Comparison of ENCODE assay signal across 1 cellular context in genomic region chr2:175807031-175807873, GRCh38.
TF ChIP-seq lines count a peak whose summit lies in the region.

No MANE protein-coding gene starts in this region.

TF ChIP-seq in HEK293, 187 proteins besides CTCF, POLR2A, EP300 and RAD21 (continued from another document and continues in another):
- TF ChIP-seq ZNF596 (tag by site-specific recombination; IDR thresholded peaks at IDR 0.05) (peak; percentile 44; the same call in 1 of the 2 replicates), ZNF341 (tag by site-specific recombination; IDR thresholded peaks at IDR 0.05; ENCODE audit: low read depth) (no peak), ZNF114 (tag by site-specific recombination; IDR thresholded peaks at IDR 0.05) (no peak), ZNF660 (tag by site-specific recombination; IDR thresholded peaks at IDR 0.05) (0 out of 2 replicates have a peak, but pooled peaks have one; percentile 21), SP3 (tag by site-specific recombination; IDR thresholded peaks at IDR 0.05) (no peak), GLI4 (tag by site-specific recombination; IDR thresholded peaks at IDR 0.05) (no peak), ZBTB6 (tag by site-specific recombination; IDR thresholded peaks at IDR 0.05) (0 out of 2 replicates have a peak, but pooled peaks have one; percentile 41), BCL6B (tag by site-specific recombination; IDR thresholded peaks at IDR 0.05) (peak; percentile 96), ZNF621 (tag by site-specific recombination; IDR thresholded peaks at IDR 0.05) (no peak), KLF8 (tag by site-specific recombination; IDR thresholded peaks at IDR 0.05) (peak; percentile 66; the same call in 1 of the 2 replicates), ATF2 (tag by site-specific recombination; IDR thresholded peaks at IDR 0.05; ENCODE audit: low read depth) (peak; percentile 54; the same call in 1 of the 2 replicates), ZIC2 (tag by site-specific recombination; IDR thresholded peaks at IDR 0.05) (peak; percentile 84), GLIS2 (tag by site-specific recombination; IDR thresholded peaks at IDR 0.05) (no peak), ZBTB8A (tag by site-specific recombination; IDR thresholded peaks at IDR 0.05) (peak; percentile 71), ZNF239 (tag by site-specific recombination; IDR thresholded peaks at IDR 0.05) (no peak), ZNF311 (tag by site-specific recombination; IDR thresholded peaks at IDR 0.05; ENCODE audit: borderline replicate concordance) (no peak), PRDM4 (tag by site-specific recombination; IDR thresholded peaks at IDR 0.05) (peak; percentile 93), PRDM6 (tag by site-specific recombination; IDR thresholded peaks at IDR 0.05) (peak; percentile 97), ZNF561 (tag by site-specific recombination; IDR thresholded peaks at IDR 0.05; ENCODE audit: borderline replicate concordance) (peak; percentile 87), SETDB1 (IDR thresholded peaks at IDR 0.05; ENCODE audit: insufficient read length, low read length) (peak; percentile 48), ZNF324 (tag by site-specific recombination; IDR thresholded peaks at IDR 0.05) (no peak), ZNF426 (tag by site-specific recombination; IDR thresholded peaks at IDR 0.05) (peak; percentile 10; the same call in 1 of the 2 replicates), AEBP2 (tag by site-specific recombination; IDR thresholded peaks at IDR 0.05; ENCODE audit: borderline replicate concordance) (no peak), ZNF184 (tag by site-specific recombination; IDR thresholded peaks at IDR 0.05) (no peak), ZNF645 (tag by site-specific recombination; IDR thresholded peaks at IDR 0.05) (no peak), ZNF112 (tag by site-specific recombination; IDR thresholded peaks at IDR 0.05) (no peak), ZNF2 (tag by site-specific recombination; IDR thresholded peaks at IDR 0.05) (0 out of 2 replicates have a peak, but pooled peaks have one; percentile 77), OVOL3 (tag by site-specific recombination; IDR thresholded peaks at IDR 0.05) (peak; percentile 91), SCRT2 (tag by site-specific recombination; IDR thresholded peaks at IDR 0.05) (no peak), ZNF530 (tag by site-specific recombination; IDR thresholded peaks at IDR 0.05; ENCODE audit: low read depth) (no peak), ZNF529 (tag by site-specific recombination; IDR thresholded peaks at IDR 0.05; ENCODE audit: insufficient replicate concordance) (no peak), ZBTB49 (tag by site-specific recombination; IDR thresholded peaks at IDR 0.05; ENCODE audit: low read depth) (no peak), KLF10 (tag by site-specific recombination; IDR thresholded peaks at IDR 0.05) (peak; percentile 80), ZNF155 (tag by site-specific recombination; IDR thresholded peaks at IDR 0.05) (no peak), ZSCAN30 (tag by site-specific recombination; IDR thresholded peaks at IDR 0.05) (peak; percentile 75), ZBTB48 (tag by site-specific recombination; IDR thresholded peaks at IDR 0.05) (peak; percentile 73), OSR2 (tag by site-specific recombination; IDR thresholded peaks at IDR 0.05) (peak; percentile 94), ZNF157 (tag by site-specific recombination; IDR thresholded peaks at IDR 0.05) (no peak), ZNF302 (tag by site-specific recombination; IDR thresholded peaks at IDR 0.05; ENCODE audit: low read depth) (no peak), ZFP3 (tag by site-specific recombination; IDR thresholded peaks at IDR 0.05; ENCODE audit: low read depth) (no peak), HIC1 (tag by site-specific recombination; IDR thresholded peaks at IDR 0.05) (no peak; the same call in 1 of the 2 replicates), REPIN1 (tag by site-specific recombination; IDR thresholded peaks at IDR 0.05; ENCODE audit: low read depth) (no peak), ZNF423 (tag by site-specific recombination; IDR thresholded peaks at IDR 0.05) (peak; percentile 24; the same call in 1 of the 2 replicates), ZNF404 (tag by site-specific recombination; IDR thresholded peaks at IDR 0.05) (no peak), ZNF785 (tag by site-specific recombination; IDR thresholded peaks at IDR 0.05) (no peak), ZNF549 (tag by site-specific recombination; IDR thresholded peaks at IDR 0.05) (no peak), SP7 (tag by site-specific recombination; IDR thresholded peaks at IDR 0.05) (peak; percentile 99), BCL11B (tag by site-specific recombination; IDR thresholded peaks at IDR 0.05; ENCODE audit: low read depth) (no peak), ZNF580 (tag by site-specific recombination; IDR thresholded peaks at IDR 0.05) (peak; percentile 90), YY1 (tag by site-specific recombination; IDR thresholded peaks at IDR 0.05) (peak; percentile 53), WT1 (tag by site-specific recombination; IDR thresholded peaks at IDR 0.05) (peak; percentile 75), ZNF658 (tag by site-specific recombination; IDR thresholded peaks at IDR 0.05) (no peak), ZNF571 (tag by site-specific recombination; IDR thresholded peaks at IDR 0.05) (no peak)
